ENCODE assay signal across 1 cellular context in the genomic region with DNA sequence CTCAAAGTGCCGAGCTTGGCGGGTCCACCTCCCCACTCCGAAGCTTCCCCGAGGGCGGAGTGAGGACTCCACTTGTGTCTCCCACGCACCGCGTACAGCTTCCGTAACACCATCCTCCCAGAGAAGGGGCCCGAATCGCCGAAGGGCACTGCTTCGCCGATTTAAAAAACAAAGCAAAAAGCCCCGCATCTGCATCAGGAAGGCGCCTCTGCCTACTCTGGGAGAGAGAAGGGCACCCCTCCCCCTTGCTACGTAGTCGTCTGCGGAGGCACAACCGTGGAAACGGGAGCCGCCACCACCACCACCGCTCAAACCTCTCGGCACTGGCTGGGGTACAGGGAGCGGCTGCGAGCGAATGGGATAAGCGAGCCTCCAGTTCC.
TF ChIP-seq lines count a peak whose summit lies in the region.

No MANE protein-coding gene starts in this region.

TF ChIP-seq in HepG2, 621 proteins besides CTCF, POLR2A, EP300 and RAD21 (continued from another document and continues in another):
- TF ChIP-seq, protein P1, sequence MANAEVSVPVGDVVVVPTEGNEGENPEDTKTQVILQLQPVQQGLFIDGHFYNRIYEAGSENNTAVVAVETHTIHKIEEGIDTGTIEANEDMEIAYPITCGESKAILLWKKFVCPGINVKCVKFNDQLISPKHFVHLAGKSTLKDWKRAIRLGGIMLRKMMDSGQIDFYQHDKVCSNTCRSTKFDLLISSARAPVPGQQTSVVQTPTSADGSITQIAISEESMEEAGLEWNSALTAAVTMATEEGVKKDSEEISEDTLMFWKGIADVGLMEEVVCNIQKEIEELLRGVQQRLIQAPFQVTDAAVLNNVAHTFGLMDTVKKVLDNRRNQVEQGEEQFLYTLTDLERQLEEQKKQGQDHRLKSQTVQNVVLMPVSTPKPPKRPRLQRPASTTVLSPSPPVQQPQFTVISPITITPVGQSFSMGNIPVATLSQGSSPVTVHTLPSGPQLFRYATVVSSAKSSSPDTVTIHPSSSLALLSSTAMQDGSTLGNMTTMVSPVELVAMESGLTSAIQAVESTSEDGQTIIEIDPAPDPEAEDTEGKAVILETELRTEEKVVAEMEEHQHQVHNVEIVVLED (CRISPR knock-in tag; IDR thresholded peaks at IDR 0.05; ENCODE audit: borderline replicate concordance) = no peak
- TF ChIP-seq, protein P2, sequence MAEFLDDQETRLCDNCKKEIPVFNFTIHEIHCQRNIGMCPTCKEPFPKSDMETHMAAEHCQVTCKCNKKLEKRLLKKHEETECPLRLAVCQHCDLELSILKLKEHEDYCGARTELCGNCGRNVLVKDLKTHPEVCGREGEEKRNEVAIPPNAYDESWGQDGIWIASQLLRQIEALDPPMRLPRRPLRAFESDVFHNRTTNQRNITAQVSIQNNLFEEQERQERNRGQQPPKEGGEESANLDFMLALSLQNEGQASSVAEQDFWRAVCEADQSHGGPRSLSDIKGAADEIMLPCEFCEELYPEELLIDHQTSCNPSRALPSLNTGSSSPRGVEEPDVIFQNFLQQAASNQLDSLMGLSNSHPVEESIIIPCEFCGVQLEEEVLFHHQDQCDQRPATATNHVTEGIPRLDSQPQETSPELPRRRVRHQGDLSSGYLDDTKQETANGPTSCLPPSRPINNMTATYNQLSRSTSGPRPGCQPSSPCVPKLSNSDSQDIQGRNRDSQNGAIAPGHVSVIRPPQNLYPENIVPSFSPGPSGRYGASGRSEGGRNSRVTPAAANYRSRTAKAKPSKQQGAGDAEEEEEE (CRISPR knock-in tag; IDR thresholded peaks at IDR 0.05; ENCODE audit: borderline replicate concordance) = no peak
- no peak for TF ChIP-seq MIER2 (CRISPR knock-in tag; IDR thresholded peaks at IDR 0.05)
- TF ChIP-seq, protein P3, sequence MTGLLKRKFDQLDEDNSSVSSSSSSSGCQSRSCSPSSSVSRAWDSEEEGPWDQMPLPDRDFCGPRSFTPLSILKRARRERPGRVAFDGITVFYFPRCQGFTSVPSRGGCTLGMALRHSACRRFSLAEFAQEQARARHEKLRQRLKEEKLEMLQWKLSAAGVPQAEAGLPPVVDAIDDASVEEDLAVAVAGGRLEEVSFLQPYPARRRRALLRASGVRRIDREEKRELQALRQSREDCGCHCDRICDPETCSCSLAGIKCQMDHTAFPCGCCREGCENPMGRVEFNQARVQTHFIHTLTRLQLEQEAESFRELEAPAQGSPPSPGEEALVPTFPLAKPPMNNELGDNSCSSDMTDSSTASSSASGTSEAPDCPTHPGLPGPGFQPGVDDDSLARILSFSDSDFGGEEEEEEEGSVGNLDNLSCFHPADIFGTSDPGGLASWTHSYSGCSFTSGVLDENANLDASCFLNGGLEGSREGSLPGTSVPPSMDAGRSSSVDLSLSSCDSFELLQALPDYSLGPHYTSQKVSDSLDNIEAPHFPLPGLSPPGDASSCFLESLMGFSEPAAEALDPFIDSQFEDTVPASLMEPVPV (CRISPR knock-in tag; IDR thresholded peaks at IDR 0.05) = no peak
- no peak for TF ChIP-seq ESRRA (CRISPR knock-in tag; IDR thresholded peaks at IDR 0.05; ENCODE audit: low read depth)
- TF ChIP-seq NBN (conservative IDR thresholded peaks at IDR 0.05) = no peak
- no peak for TF ChIP-seq GTF3A (CRISPR knock-in tag; conservative IDR thresholded peaks at IDR 0.05)
- TF ChIP-seq ELF4 (CRISPR knock-in tag; IDR thresholded peaks at IDR 0.05; ENCODE audit: borderline replicate concordance) = no peak
- TF ChIP-seq ZNF3 (CRISPR knock-in tag; IDR thresholded peaks at IDR 0.05) = 0 out of 2 replicates have a peak, but pooled peaks have one; percentile 10
- no peak for TF ChIP-seq ETV5 (CRISPR knock-in tag; IDR thresholded peaks at IDR 0.05; ENCODE audit: borderline replicate concordance)
- TF ChIP-seq ZNF207 (IDR thresholded peaks at IDR 0.05; ENCODE audit: borderline replicate concordance) = no peak
- TF ChIP-seq SP1 (IDR thresholded peaks at IDR 0.05) = no peak
- TF ChIP-seq SP1 (CRISPR knock-in tag; IDR thresholded peaks at IDR 0.05) = no peak
- TF ChIP-seq, protein P4, sequence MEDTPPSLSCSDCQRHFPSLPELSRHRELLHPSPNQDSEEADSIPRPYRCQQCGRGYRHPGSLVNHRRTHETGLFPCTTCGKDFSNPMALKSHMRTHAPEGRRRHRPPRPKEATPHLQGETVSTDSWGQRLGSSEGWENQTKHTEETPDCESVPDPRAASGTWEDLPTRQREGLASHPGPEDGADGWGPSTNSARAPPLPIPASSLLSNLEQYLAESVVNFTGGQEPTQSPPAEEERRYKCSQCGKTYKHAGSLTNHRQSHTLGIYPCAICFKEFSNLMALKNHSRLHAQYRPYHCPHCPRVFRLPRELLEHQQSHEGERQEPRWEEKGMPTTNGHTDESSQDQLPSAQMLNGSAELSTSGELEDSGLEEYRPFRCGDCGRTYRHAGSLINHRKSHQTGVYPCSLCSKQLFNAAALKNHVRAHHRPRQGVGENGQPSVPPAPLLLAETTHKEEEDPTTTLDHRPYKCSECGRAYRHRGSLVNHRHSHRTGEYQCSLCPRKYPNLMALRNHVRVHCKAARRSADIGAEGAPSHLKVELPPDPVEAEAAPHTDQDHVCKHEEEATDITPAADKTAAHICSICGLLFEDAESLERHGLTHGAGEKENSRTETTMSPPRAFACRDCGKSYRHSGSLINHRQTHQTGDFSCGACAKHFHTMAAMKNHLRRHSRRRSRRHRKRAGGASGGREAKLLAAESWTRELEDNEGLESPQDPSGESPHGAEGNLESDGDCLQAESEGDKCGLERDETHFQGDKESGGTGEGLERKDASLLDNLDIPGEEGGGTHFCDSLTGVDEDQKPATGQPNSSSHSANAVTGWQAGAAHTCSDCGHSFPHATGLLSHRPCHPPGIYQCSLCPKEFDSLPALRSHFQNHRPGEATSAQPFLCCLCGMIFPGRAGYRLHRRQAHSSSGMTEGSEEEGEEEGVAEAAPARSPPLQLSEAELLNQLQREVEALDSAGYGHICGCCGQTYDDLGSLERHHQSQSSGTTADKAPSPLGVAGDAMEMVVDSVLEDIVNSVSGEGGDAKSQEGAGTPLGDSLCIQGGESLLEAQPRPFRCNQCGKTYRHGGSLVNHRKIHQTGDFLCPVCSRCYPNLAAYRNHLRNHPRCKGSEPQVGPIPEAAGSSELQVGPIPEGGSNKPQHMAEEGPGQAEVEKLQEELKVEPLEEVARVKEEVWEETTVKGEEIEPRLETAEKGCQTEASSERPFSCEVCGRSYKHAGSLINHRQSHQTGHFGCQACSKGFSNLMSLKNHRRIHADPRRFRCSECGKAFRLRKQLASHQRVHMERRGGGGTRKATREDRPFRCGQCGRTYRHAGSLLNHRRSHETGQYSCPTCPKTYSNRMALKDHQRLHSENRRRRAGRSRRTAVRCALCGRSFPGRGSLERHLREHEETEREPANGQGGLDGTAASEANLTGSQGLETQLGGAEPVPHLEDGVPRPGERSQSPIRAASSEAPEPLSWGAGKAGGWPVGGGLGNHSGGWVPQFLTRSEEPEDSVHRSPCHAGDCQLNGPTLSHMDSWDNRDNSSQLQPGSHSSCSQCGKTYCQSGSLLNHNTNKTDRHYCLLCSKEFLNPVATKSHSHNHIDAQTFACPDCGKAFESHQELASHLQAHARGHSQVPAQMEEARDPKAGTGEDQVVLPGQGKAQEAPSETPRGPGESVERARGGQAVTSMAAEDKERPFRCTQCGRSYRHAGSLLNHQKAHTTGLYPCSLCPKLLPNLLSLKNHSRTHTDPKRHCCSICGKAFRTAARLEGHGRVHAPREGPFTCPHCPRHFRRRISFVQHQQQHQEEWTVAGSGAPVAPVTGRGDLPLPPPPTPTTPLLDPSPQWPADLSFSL (CRISPR knock-in tag; IDR thresholded peaks at IDR 0.05) = no peak
- TF ChIP-seq ARNTL (CRISPR knock-in tag; IDR thresholded peaks at IDR 0.05) = no peak
- TF ChIP-seq, protein P5, sequence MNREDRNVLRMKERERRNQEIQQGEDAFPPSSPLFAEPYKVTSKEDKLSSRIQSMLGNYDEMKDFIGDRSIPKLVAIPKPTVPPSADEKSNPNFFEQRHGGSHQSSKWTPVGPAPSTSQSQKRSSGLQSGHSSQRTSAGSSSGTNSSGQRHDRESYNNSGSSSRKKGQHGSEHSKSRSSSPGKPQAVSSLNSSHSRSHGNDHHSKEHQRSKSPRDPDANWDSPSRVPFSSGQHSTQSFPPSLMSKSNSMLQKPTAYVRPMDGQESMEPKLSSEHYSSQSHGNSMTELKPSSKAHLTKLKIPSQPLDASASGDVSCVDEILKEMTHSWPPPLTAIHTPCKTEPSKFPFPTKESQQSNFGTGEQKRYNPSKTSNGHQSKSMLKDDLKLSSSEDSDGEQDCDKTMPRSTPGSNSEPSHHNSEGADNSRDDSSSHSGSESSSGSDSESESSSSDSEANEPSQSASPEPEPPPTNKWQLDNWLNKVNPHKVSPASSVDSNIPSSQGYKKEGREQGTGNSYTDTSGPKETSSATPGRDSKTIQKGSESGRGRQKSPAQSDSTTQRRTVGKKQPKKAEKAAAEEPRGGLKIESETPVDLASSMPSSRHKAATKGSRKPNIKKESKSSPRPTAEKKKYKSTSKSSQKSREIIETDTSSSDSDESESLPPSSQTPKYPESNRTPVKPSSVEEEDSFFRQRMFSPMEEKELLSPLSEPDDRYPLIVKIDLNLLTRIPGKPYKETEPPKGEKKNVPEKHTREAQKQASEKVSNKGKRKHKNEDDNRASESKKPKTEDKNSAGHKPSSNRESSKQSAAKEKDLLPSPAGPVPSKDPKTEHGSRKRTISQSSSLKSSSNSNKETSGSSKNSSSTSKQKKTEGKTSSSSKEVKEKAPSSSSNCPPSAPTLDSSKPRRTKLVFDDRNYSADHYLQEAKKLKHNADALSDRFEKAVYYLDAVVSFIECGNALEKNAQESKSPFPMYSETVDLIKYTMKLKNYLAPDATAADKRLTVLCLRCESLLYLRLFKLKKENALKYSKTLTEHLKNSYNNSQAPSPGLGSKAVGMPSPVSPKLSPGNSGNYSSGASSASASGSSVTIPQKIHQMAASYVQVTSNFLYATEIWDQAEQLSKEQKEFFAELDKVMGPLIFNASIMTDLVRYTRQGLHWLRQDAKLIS (CRISPR knock-in tag; IDR thresholded peaks at IDR 0.05) = no peak
- TF ChIP-seq ZNF788 (CRISPR knock-in tag; IDR thresholded peaks at IDR 0.05; ENCODE audit: borderline replicate concordance) = 0 out of 2 replicates have a peak, but pooled peaks have one; percentile 8
- TF ChIP-seq HNRNPLL (IDR thresholded peaks at IDR 0.05; ENCODE audit: low read depth, low read length, poor library complexity, severe bottlenecking) = no peak
- no peak for TF ChIP-seq U2AF2 (IDR thresholded peaks at IDR 0.05; ENCODE audit: low read depth, low read length)
- no peak for TF ChIP-seq ZNF33A (CRISPR knock-in tag; IDR thresholded peaks at IDR 0.05; ENCODE audit: borderline replicate concordance)
- TF ChIP-seq HNRNPL (IDR thresholded peaks at IDR 0.05; ENCODE audit: low read depth, low read length) = no peak
- TF ChIP-seq, protein P6, sequence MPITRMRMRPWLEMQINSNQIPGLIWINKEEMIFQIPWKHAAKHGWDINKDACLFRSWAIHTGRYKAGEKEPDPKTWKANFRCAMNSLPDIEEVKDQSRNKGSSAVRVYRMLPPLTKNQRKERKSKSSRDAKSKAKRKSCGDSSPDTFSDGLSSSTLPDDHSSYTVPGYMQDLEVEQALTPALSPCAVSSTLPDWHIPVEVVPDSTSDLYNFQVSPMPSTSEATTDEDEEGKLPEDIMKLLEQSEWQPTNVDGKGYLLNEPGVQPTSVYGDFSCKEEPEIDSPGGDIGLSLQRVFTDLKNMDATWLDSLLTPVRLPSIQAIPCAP (CRISPR knock-in tag; IDR thresholded peaks at IDR 0.05; ENCODE audit: low read depth) = no peak
- TF ChIP-seq NCOA2 (CRISPR knock-in tag; IDR thresholded peaks at IDR 0.05) = no peak
- TF ChIP-seq KDM5A (IDR thresholded peaks at IDR 0.05; ENCODE audit: borderline replicate concordance, low read length) = no peak
- TF ChIP-seq, protein P7, sequence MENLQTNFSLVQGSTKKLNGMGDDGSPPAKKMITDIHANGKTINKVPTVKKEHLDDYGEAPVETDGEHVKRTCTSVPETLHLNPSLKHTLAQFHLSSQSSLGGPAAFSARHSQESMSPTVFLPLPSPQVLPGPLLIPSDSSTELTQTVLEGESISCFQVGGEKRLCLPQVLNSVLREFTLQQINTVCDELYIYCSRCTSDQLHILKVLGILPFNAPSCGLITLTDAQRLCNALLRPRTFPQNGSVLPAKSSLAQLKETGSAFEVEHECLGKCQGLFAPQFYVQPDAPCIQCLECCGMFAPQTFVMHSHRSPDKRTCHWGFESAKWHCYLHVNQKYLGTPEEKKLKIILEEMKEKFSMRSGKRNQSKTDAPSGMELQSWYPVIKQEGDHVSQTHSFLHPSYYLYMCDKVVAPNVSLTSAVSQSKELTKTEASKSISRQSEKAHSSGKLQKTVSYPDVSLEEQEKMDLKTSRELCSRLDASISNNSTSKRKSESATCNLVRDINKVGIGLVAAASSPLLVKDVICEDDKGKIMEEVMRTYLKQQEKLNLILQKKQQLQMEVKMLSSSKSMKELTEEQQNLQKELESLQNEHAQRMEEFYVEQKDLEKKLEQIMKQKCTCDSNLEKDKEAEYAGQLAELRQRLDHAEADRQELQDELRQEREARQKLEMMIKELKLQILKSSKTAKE (CRISPR knock-in tag; IDR thresholded peaks at IDR 0.05; ENCODE audit: borderline replicate concordance) = no peak
- no peak for TF ChIP-seq EHMT2 (IDR thresholded peaks at IDR 0.05; ENCODE audit: borderline replicate concordance, low read depth, low read length)
- TF ChIP-seq FOXA3 (CRISPR knock-in tag; IDR thresholded peaks at IDR 0.05) = no peak
- TF ChIP-seq, protein P8, sequence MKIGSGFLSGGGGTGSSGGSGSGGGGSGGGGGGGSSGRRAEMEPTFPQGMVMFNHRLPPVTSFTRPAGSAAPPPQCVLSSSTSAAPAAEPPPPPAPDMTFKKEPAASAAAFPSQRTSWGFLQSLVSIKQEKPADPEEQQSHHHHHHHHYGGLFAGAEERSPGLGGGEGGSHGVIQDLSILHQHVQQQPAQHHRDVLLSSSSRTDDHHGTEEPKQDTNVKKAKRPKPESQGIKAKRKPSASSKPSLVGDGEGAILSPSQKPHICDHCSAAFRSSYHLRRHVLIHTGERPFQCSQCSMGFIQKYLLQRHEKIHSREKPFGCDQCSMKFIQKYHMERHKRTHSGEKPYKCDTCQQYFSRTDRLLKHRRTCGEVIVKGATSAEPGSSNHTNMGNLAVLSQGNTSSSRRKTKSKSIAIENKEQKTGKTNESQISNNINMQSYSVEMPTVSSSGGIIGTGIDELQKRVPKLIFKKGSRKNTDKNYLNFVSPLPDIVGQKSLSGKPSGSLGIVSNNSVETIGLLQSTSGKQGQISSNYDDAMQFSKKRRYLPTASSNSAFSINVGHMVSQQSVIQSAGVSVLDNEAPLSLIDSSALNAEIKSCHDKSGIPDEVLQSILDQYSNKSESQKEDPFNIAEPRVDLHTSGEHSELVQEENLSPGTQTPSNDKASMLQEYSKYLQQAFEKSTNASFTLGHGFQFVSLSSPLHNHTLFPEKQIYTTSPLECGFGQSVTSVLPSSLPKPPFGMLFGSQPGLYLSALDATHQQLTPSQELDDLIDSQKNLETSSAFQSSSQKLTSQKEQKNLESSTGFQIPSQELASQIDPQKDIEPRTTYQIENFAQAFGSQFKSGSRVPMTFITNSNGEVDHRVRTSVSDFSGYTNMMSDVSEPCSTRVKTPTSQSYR (CRISPR knock-in tag; IDR thresholded peaks at IDR 0.05; ENCODE audit: borderline replicate concordance) = peak; percentile 57
- TF ChIP-seq, protein P9, sequence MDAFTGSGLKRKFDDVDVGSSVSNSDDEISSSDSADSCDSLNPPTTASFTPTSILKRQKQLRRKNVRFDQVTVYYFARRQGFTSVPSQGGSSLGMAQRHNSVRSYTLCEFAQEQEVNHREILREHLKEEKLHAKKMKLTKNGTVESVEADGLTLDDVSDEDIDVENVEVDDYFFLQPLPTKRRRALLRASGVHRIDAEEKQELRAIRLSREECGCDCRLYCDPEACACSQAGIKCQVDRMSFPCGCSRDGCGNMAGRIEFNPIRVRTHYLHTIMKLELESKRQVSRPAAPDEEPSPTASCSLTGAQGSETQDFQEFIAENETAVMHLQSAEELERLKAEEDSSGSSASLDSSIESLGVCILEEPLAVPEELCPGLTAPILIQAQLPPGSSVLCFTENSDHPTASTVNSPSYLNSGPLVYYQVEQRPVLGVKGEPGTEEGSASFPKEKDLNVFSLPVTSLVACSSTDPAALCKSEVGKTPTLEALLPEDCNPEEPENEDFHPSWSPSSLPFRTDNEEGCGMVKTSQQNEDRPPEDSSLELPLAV (CRISPR knock-in tag; conservative IDR thresholded peaks at IDR 0.05; ENCODE audit: low read depth) = no peak
- TF ChIP-seq RARG (CRISPR knock-in tag; IDR thresholded peaks at IDR 0.05; ENCODE audit: low read depth) = no peak
- TF ChIP-seq NFYB (CRISPR knock-in tag; IDR thresholded peaks at IDR 0.05) = no peak
- TF ChIP-seq TGIF2 (CRISPR knock-in tag; IDR thresholded peaks at IDR 0.05) = no peak
